In the genomic region with DNA sequence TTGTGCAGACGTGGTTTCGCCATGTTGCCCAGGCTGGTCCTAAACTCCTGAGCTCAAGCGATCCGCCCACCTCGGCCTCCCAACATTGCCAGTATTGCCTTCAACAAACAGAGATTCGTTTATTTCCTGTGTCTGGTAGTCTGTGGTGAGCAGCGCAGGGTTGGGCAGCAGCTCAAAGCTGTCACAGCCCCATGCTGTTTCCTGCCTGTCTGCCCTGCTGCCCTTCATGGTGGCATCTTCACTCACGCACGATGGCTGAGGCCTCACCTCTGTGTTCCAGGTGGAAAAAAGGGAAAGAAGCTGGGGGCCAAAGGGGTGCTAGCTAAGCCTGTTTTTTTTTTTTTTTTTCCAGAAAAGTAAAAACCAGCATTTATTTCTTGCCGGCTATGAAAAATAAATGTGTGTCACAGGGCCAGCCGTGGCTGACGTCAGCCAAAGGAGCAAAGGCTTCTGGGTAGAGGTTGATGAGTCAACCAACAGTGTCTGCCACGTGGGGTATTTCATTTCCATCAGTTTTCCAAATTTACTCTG, we compare ENCODE assay signal across 8 cellular contexts. TPM values are rescaled to one million over a fixed set of nuclear protein-coding genes. Genes with fewer than 3 reads are reported as not detected.
DNase-seq lines count a peak whose midpoint lies in the region; ATAC-seq, FAIRE-seq and TF ChIP-seq lines count a peak whose summit lies in the region.

No MANE protein-coding gene starts in this region.

- FAIRE-seq in bronchial epithelial cell (lab: Jason Lieb, UNC): no peak

- H3K36me3 Mint-ChIP-seq in stimulated activated effector memory CD8-positive, alpha-beta T cell treated with anti-CD3 and anti-CD28 coated beads, Interleukin-12 subunit alpha, Interleukin-12 subunit beta, amount 100 ng/mL, for 72 hours: peaks cover 69% of the 10 kb centered on the region

- DNase-seq in bronchial epithelial cell (ENCODE audit: low read depth) (peak; percentile 71), midbrain (lab: John Stamatoyannopoulos, UW) (peak; percentile 43), DMS53 (lab: John Stamatoyannopoulos, UW) (no peak), DMS 273 treated with DMSO at 0.1 percent for 48 hours (lab: John Stamatoyannopoulos, UW) (no peak), NCI-H1092 (lab: John Stamatoyannopoulos, UW) (no peak)
- peak; percentile 46 to 82 for DNase-seq in stimulated activated effector memory CD8-positive, alpha-beta T cell treated with anti-CD3 and anti-CD28 coated beads, Interleukin-12 subunit alpha, Interleukin-12 subunit beta, amount 100 ng/mL, for 72 hours (ENCODE audit: low spot score in 2 of 2)

- H3K4me3 ChIP-seq in bronchial epithelial cell (ENCODE audit: low read depth, low read length): no peak overlapping the region

- H3K4me3 Mint-ChIP-seq in stimulated activated effector memory CD8-positive, alpha-beta T cell treated with anti-CD3 and anti-CD28 coated beads, Interleukin-12 subunit alpha, Interleukin-12 subunit beta, amount 100 ng/mL, for 72 hours: peak overlapping the region; percentile 72

- H3K27me3 ChIP-seq in bronchial epithelial cell (ENCODE audit: control insufficient read depth, insufficient read depth, low read length): no peaks in the 10 kb centered on the region

- ATAC-seq in HG02759 (IDR thresholded peaks at IDR 0.05; ENCODE audit: unreplicated experiment): peak; percentile 58
- peak; percentile 90 to 92 for ATAC-seq in activated CD4-positive, CD25-positive, alpha-beta regulatory T cell treated with anti-CD3 and anti-CD28 coated beads, Interleukin-2, amount 50 U/mL, for 24 hours
- ATAC-seq in stimulated activated effector memory CD8-positive, alpha-beta T cell treated with anti-CD3 and anti-CD28 coated beads, Interleukin-12 subunit alpha, Interleukin-12 subunit beta, amount 100 ng/mL, for 72 hours: peak; percentile 97

- H3K4me1 Mint-ChIP-seq in stimulated activated effector memory CD8-positive, alpha-beta T cell treated with anti-CD3 and anti-CD28 coated beads, Interleukin-12 subunit alpha, Interleukin-12 subunit beta, amount 100 ng/mL, for 72 hours: peaks cover 56% of the 10 kb centered on the region

- peaks cover 11% of the 10 kb centered on the region for H3K36me3 ChIP-seq in bronchial epithelial cell (ENCODE audit: control insufficient read depth, insufficient read depth, low read length)

- TF ChIP-seq CTCF in bronchial epithelial cell (IDR thresholded peaks at IDR 0.05; ENCODE audit: insufficient read depth, low read length, severe bottlenecking): no peak

- no peaks in the 10 kb centered on the region for H3K9me3 Mint-ChIP-seq in stimulated activated effector memory CD8-positive, alpha-beta T cell treated with anti-CD3 and anti-CD28 coated beads, Interleukin-12 subunit alpha, Interleukin-12 subunit beta, amount 100 ng/mL, for 72 hours

- peak overlapping the region; percentile 94 for H3K27ac Mint-ChIP-seq in stimulated activated effector memory CD8-positive, alpha-beta T cell treated with anti-CD3 and anti-CD28 coated beads, Interleukin-12 subunit alpha, Interleukin-12 subunit beta, amount 100 ng/mL, for 72 hours

RNA-seq across cellular contexts. Expression of gene TBC1D22A, which starts 28.8 kb away (rescaled TPM):
- total RNA-seq in bronchial epithelial cell: 10.0 and 14.8 TPM in 2 replicates

RNA-seq across cellular contexts. Expression of gene CERK, which starts 53.2 kb away (rescaled TPM):
- 29.5 and 36.1 TPM in 2 replicates for total RNA-seq in bronchial epithelial cell

Comparison
In these comparisons a context has a peak if more than half of its experiments do, and no peak if none do; other contexts are left out.
1. DNase-seq: peak in bronchial epithelial cell (single experiment), midbrain (single experiment) and stimulated activated effector memory CD8-positive, alpha-beta T cell treated with anti-CD3 and anti-CD28 coated beads, Interleukin-12 subunit alpha, Interleukin-12 subunit beta, amount 100 ng/mL, for 72 hours (2 of 2); none in DMS53 (single experiment), DMS 273 treated with DMSO at 0.1 percent for 48 hours (single experiment) and NCI-H1092 (single experiment).
2. Peak in every context shown above with its lines, with median percentiles within 50 percentile points of each other: ATAC-seq.